ENCODE assay signal across 8 cellular contexts in the genomic region with DNA sequence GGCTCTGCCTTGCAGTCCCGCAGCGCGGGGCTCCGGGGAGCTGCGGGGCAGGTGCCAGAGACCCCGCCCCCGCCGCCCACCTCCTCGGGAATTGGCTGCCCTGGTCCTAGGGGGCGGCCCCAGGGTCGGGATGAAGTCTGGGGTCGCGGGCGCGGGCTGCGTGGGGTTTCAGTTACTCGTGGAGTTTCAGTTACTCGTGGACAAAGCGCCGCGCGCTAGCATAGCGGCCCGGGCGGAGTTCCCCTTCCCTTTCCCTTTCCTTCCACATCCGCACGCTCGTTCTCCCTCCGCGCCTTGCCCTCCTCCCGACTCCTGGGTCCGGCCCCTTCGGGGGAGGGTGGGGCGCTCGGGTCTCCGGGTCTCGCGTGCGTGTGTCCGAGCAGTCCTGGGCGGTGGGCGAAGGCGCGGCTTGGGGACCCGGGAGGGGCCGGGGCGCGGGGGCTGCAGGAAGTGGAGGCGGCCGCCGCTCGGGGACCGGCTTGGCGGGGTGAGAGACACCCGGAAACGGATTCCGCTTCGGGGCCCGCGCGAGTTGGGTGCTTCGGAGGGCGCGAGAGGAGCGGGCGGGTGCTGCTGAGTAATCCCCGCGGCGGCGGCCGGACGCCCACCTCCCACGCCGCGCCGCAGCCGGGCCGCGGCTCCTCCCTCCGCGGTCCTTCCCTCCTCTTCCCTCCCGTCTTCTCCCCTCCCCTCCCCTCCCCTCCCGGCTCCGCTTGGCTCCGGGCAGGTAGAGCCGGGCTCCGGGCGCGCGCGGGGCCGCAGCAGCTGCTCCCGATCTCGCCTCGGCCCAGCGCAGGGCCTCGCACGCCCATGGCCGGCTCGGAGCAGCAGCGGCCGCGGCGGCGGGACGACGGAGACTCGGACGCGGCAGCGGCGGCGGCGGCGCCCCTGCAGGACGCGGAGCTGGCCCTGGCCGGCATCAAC. TPM values are rescaled to one million over a fixed set of nuclear protein-coding genes. Genes with fewer than 3 reads are reported as not detected.
DNase-seq lines count a peak whose midpoint lies in the region; ATAC-seq and TF ChIP-seq lines count a peak whose summit lies in the region.

A gene (plus strand): TSS at position 693 of the 924 bp plus-strand sequence. CDS start 118 bp downstream, at position 811.

- H3K27ac ChIP-seq in esophagus muscularis mucosa (replicated peaks in 1 of 4), result peak within 1 kb of the TSS; percentile 81 to 91 (median 86)
- H3K27ac ChIP-seq in naive thymus-derived CD4-positive, alpha-beta T cell (ENCODE audit: low read depth, low read length), result peak within 1 kb of the TSS; percentile 84

- peaks cover 81% of the 10 kb centered on the region for H3K4me1 Mint-ChIP-seq in activated T-cell treated with anti-CD3 and anti-CD28 coated beads, Interleukin-2, amount 50 U/mL, for 24 hours (ENCODE audit: low read depth)
- H3K4me1 Mint-ChIP-seq in naive thymus-derived CD4-positive, alpha-beta T cell, result peaks cover 58 to 84% (median 72%) of the 10 kb centered on the region in 7 donors
- H3K4me1 Mint-ChIP-seq in stimulated activated naive B cell treated with anti-CD40 and anti-IgM and Interleukin-4, amounts not matched to agents 10 μg/mL and 1 μg/mL and 100 μg/mL, for 72 hours, result peaks cover 59 to 77% of the 10 kb centered on the region in 2 donors

- ATAC-seq in GM18907 (IDR thresholded peaks at IDR 0.05; ENCODE audit: unreplicated experiment), result peak; percentile 47
- ATAC-seq in HG03354 (IDR thresholded peaks at IDR 0.05; ENCODE audit: poor library complexity, severe bottlenecking, unreplicated experiment), result peak; percentile 46
- peak; percentile 71 for ATAC-seq in naive thymus-derived CD4-positive, alpha-beta T cell
- ATAC-seq in stimulated activated naive B cell treated with anti-CD40 and anti-IgM and Interleukin-4, amounts not matched to agents 10 μg/mL and 1 μg/mL and 100 μg/mL, for 72 hours (replicated peaks), result peak; percentile 73 to 78

- H3K4me3 ChIP-seq in esophagus muscularis mucosa, result peak within 1 kb of the TSS; percentile 71 to 96 (median 82)
- H3K4me3 ChIP-seq in naive thymus-derived CD4-positive, alpha-beta T cell (ENCODE audit: low read length), result peak within 1 kb of the TSS; percentile 86

- POLR2A ChIA-PET in naive thymus-derived CD4-positive, alpha-beta T cell (lab: Charles Lee), result interaction anchor here (1.2 to 4.9 kb wide), 8 partner anchors 15 to 81 kb away, joined by 3 to 33 read pairs (median 4); no protein-coding TSS in a partner anchor

- H3K27me3 Mint-ChIP-seq in activated T-cell treated with anti-CD3 and anti-CD28 coated beads, Interleukin-2, amount 50 U/mL, for 24 hours, result no peaks in the 10 kb centered on the region
- no peaks in the 10 kb centered on the region for H3K27me3 Mint-ChIP-seq in naive thymus-derived CD4-positive, alpha-beta T cell
- H3K27me3 Mint-ChIP-seq in stimulated activated naive B cell treated with anti-CD40 and anti-IgM and Interleukin-4, amounts not matched to agents 10 μg/mL and 1 μg/mL and 100 μg/mL, for 72 hours, result no peaks in the 10 kb centered on the region

- TF ChIP-seq EP300 in esophagus muscularis mucosa (IDR thresholded peaks at IDR 0.05), result no peak

- no peaks in the 10 kb centered on the region for H3K9me3 Mint-ChIP-seq in activated T-cell treated with anti-CD3 and anti-CD28 coated beads, Interleukin-2, amount 50 U/mL, for 24 hours
- no peaks in the 10 kb centered on the region for H3K9me3 Mint-ChIP-seq in naive thymus-derived CD4-positive, alpha-beta T cell
- no peaks in the 10 kb centered on the region for H3K9me3 Mint-ChIP-seq in stimulated activated naive B cell treated with anti-CD40 and anti-IgM and Interleukin-4, amounts not matched to agents 10 μg/mL and 1 μg/mL and 100 μg/mL, for 72 hours

- 1% methylated on average over 81 of the region's 118 CpGs for WGBS in esophagus muscularis mucosa

- H3K9me3 ChIP-seq in esophagus muscularis mucosa, result no peaks in the 10 kb centered on the region
- no peaks in the 10 kb centered on the region for H3K9me3 ChIP-seq in naive thymus-derived CD4-positive, alpha-beta T cell (ENCODE audit: control insufficient read depth in 2 of 3, low read length in 3 of 3)

- peaks cover 24% of the 10 kb centered on the region for H3K36me3 Mint-ChIP-seq in activated T-cell treated with anti-CD3 and anti-CD28 coated beads, Interleukin-2, amount 50 U/mL, for 24 hours (ENCODE audit: low read depth)
- H3K36me3 Mint-ChIP-seq in naive thymus-derived CD4-positive, alpha-beta T cell, result peaks cover 0 to 24% (median 0%) of the 10 kb centered on the region in 5 donors
- peaks cover 10 to 17% of the 10 kb centered on the region in 2 donors for H3K36me3 Mint-ChIP-seq in stimulated activated naive B cell treated with anti-CD40 and anti-IgM and Interleukin-4, amounts not matched to agents 10 μg/mL and 1 μg/mL and 100 μg/mL, for 72 hours

- intact Hi-C loops in esophagus muscularis mucosa (cut with DNase I), result loop anchor here (5.0 to 10.0 kb wide), 3 partner anchors 60 to 180 kb away; no protein-coding TSS in a partner anchor
- intact Hi-C loops in naive thymus-derived CD4-positive, alpha-beta T cell (cut with micrococcal nuclease), result loop anchor here (1.0 to 10.0 kb wide), 6 partner anchors 44 to 950 kb away; no protein-coding TSS in a partner anchor

- CTCF ChIA-PET in naive thymus-derived CD4-positive, alpha-beta T cell (lab: Charles Lee), result no interaction called here

- H3K4me1 ChIP-seq in esophagus muscularis mucosa, result peaks cover 10 to 31% (median 24%) of the 10 kb centered on the region in 4 donors
- H3K4me1 ChIP-seq in naive thymus-derived CD4-positive, alpha-beta T cell (ENCODE audit: control insufficient read depth in 2 of 2, insufficient read depth in 2 of 2, low read length in 2 of 2), result peaks cover 72 to 80% of the 10 kb centered on the region in 2 donors

- H3K4me3 Mint-ChIP-seq in activated T-cell treated with anti-CD3 and anti-CD28 coated beads, Interleukin-2, amount 50 U/mL, for 24 hours, result peak within 1 kb of the TSS; percentile 89
- H3K4me3 Mint-ChIP-seq in naive thymus-derived CD4-positive, alpha-beta T cell, result peak within 1 kb of the TSS; percentile 93 to 100 (median 98)
- H3K4me3 Mint-ChIP-seq in stimulated activated naive B cell treated with anti-CD40 and anti-IgM and Interleukin-4, amounts not matched to agents 10 μg/mL and 1 μg/mL and 100 μg/mL, for 72 hours, result peak within 1 kb of the TSS; percentile 91 to 95

- H3K27ac Mint-ChIP-seq in activated T-cell treated with anti-CD3 and anti-CD28 coated beads, Interleukin-2, amount 50 U/mL, for 24 hours, result peak within 1 kb of the TSS; percentile 91
- H3K27ac Mint-ChIP-seq in naive thymus-derived CD4-positive, alpha-beta T cell, result peak within 1 kb of the TSS; percentile 92 to 98 (median 95)
- H3K27ac Mint-ChIP-seq in stimulated activated naive B cell treated with anti-CD40 and anti-IgM and Interleukin-4, amounts not matched to agents 10 μg/mL and 1 μg/mL and 100 μg/mL, for 72 hours, result peak within 1 kb of the TSS; percentile 94

- TF ChIP-seq POLR2A in esophagus muscularis mucosa (IDR thresholded peaks at IDR 0.05; ENCODE audit: low read depth), result no peak

- DNase-seq in AG08395 (ENCODE audit: low spot score) (peak; percentile 71), esophagus muscularis mucosa (ENCODE audit: extremely low spot score) (peak; percentile 93)
- DNase-seq in activated T-cell treated with anti-CD3 and anti-CD28 coated beads, Interleukin-2, amount 50 U/mL, for 24 hours, result peak; percentile 89
- DNase-seq in naive thymus-derived CD4-positive, alpha-beta T cell, result peak; percentile 60 to 90 (median 74)
- DNase-seq in stimulated activated naive B cell treated with anti-CD40 and anti-IgM and Interleukin-4, amounts not matched to agents 10 μg/mL and 1 μg/mL and 100 μg/mL, for 72 hours, result peak; percentile 82

- no peaks in the 10 kb centered on the region for H3K27me3 ChIP-seq in esophagus muscularis mucosa
- no peaks in the 10 kb centered on the region for H3K27me3 ChIP-seq in naive thymus-derived CD4-positive, alpha-beta T cell (ENCODE audit: control insufficient read depth in 2 of 2, insufficient read depth in 2 of 2, low read length in 2 of 2)

- no peaks in the 10 kb centered on the region for H3K36me3 ChIP-seq in esophagus muscularis mucosa
- H3K36me3 ChIP-seq in naive thymus-derived CD4-positive, alpha-beta T cell (ENCODE audit: control insufficient read depth in 2 of 3, insufficient read depth in 3 of 3, low read length in 3 of 3), result peaks cover 0 to 5% (median 0%) of the 10 kb centered on the region in 3 experiments

- no peak for TF ChIP-seq CTCF in esophagus muscularis mucosa (IDR thresholded peaks at IDR 0.05)

TF ChIP-seq in PFSK-1, 5 proteins besides CTCF, POLR2A, EP300 and RAD21:
- TF ChIP-seq SIN3A (IDR thresholded peaks at IDR 0.05; ENCODE audit: borderline replicate concordance, insufficient read depth, low read length) (0 out of 2 replicates have a peak, but pooled peaks have one; percentile 59), FOXP2 (optimal IDR thresholded peaks at IDR 0.05; ENCODE audit: borderline replicate concordance, extremely low read depth, extremely low read length, insufficient read depth) (no peak)

RNA-seq across cellular contexts. Expression of the gene that starts here (rescaled TPM):
- 9.7 TPM for polyA plus RNA-seq in PFSK-1 (2012; ENCODE audit: insufficient read length, low read depth)
- total RNA-seq in esophagus muscularis mucosa, result 10 to 100 TPM; 32.3 to 45.4 (median 34.8) TPM
- 10 to 100 TPM; 84.1 to 98.8 (median 91.4) TPM for total RNA-seq in naive thymus-derived CD4-positive, alpha-beta T cell
- 10 to 100 TPM; 51.4 to 71.2 TPM for polyA plus RNA-seq in naive thymus-derived CD4-positive, alpha-beta T cell

Comparison
In these comparisons a context has a peak if more than half of its experiments do, and no peak if none do; other contexts are left out.
1. Peak in every context shown above with its lines: DNase-seq, ATAC-seq, H3K4me3 ChIP-seq and H3K27ac ChIP-seq.